ENCODE assay signal across 8 cellular contexts in genomic region chr3:174049443-174049842, GRCh38.
"Had no signal": no experiment of that assay in that cellular context is flagged by ENCODE, and none has a peak within 500 bp of the region (broad histone marks: within the 10 kb centered on the region; RNA-seq: fewer than 3 reads in every experiment).

No MANE protein-coding gene starts in this region.

- H3K9ac ChIP-seq: GM23248 had no signal

- DNase-seq: GM23248, GOT3, H7, HFFc6, IMR-90 had no signal

- H3K27ac Mint-ChIP-seq: HFFc6 had no signal

- H3K4me3 ChIP-seq: GM23248, HAP-1, K562 had no signal

- H3K4me3 Mint-ChIP-seq: HFFc6 had no signal

- H3K4me1 ChIP-seq: HAP-1 had no signal

- H3K27ac ChIP-seq: GM23248 had no signal

- H3K36me3 ChIP-seq: HAP-1 had no signal

- H2AFZ ChIP-seq: GM23248 had no signal

- ATAC-seq: HCT116, K562 had no signal
